7 cellular contexts compared by ENCODE assay signal in the genomic region with DNA sequence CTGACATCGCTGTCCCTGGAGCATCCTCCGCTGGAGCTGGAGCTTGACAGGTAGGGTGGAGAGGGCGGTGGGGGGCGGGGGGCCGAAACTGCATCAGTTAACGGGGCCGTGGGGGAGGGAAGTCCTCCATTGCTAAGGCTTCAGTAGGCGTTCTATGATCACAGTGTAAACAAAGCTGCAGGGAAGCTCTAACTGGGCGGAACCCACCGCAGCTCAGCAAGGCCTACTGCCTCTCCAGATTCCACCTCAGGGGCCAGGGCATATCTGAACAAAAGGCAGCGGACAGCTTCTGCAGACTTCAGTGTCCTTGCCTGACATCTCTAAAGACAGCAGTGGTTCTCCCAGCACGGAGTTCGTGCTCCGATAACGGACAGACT. TPM values are rescaled to one million over a fixed set of nuclear protein-coding genes. Genes with fewer than 3 reads are reported as not detected.
DNase-seq lines count a peak whose midpoint lies in the region; ATAC-seq and TF ChIP-seq lines count a peak whose summit lies in the region.
"Not testable (repeated sequence)": the region's sequence is repeated elsewhere in the genome, so short reads cannot be mapped to it uniquely, and the experiment has no call there.

No MANE protein-coding gene starts in this region.

- TF ChIP-seq POLR2A in esophagus muscularis mucosa (IDR thresholded peaks at IDR 0.05; ENCODE audit: low read depth): not testable (repeated sequence)

- H3K27ac Mint-ChIP-seq in CD4-positive, alpha-beta T cell; activated CD4-positive, alpha-beta T cell treated with anti-CD3 and anti-CD28 coated beads for 36 hours; memory B cell: not testable (repeated sequence)

- H3K4me1 Mint-ChIP-seq in CD4-positive, alpha-beta T cell (ENCODE audit: low read depth); activated CD4-positive, alpha-beta T cell treated with anti-CD3 and anti-CD28 coated beads for 36 hours: not testable (repeated sequence)
- peaks cover 14% of the 10 kb centered on the region for H3K4me1 Mint-ChIP-seq in memory B cell

- not testable (repeated sequence) for DNase-seq in CD4-positive, alpha-beta T cell; activated CD4-positive, alpha-beta T cell treated with anti-CD3 and anti-CD28 coated beads for 36 hours; astrocyte of the spinal cord (ENCODE audit: low read depth, low spot score); esophagus muscularis mucosa (ENCODE audit: extremely low spot score); memory B cell (ENCODE audit: low spot score in 2 of 2)

- H3K27ac ChIP-seq in CD4-positive, alpha-beta T cell (ENCODE audit: low read depth, low read length): not testable (repeated sequence)
- H3K27ac ChIP-seq in esophagus muscularis mucosa (replicated peaks in 1 of 4): peak overlapping the region in 1 of 4 donors; percentile 68
- peak overlapping the region in 1 of 21 experiments; percentile 65 for H3K27ac ChIP-seq in skin epidermis

- H3K36me3 Mint-ChIP-seq in CD4-positive, alpha-beta T cell (ENCODE audit: low read depth); activated CD4-positive, alpha-beta T cell treated with anti-CD3 and anti-CD28 coated beads for 36 hours (ENCODE audit: low read depth); memory B cell: not testable (repeated sequence)

- not testable (repeated sequence) for H3K9me3 ChIP-seq in CD4-positive, alpha-beta T cell (ENCODE audit: control insufficient read depth, low read length); esophagus muscularis mucosa

- not testable (repeated sequence) for H3K4me3 Mint-ChIP-seq in CD4-positive, alpha-beta T cell; activated CD4-positive, alpha-beta T cell treated with anti-CD3 and anti-CD28 coated beads for 36 hours; memory B cell

- not testable (repeated sequence) for H3K36me3 ChIP-seq in esophagus muscularis mucosa

- H3K4me3 ChIP-seq in astrocyte of the spinal cord (ENCODE audit: low read depth, low read length) (peak overlapping the region; percentile 27), esophagus muscularis mucosa (peak overlapping the region in 3 of 4 donors; percentile 47 to 67 (median 54)), skin epidermis (peak overlapping the region in 5 of 7 experiments; percentile 25 to 46 (median 39))

- ATAC-seq in CD4-positive, alpha-beta T cell (ENCODE audit: poor library complexity): peak; percentile 71
- ATAC-seq in HG02759 (IDR thresholded peaks at IDR 0.05; ENCODE audit: unreplicated experiment): peak; percentile 2
- peak; percentile 25 for ATAC-seq in activated CD4-positive, alpha-beta T cell treated with anti-CD3 and anti-CD28 coated beads for 36 hours
- peak; percentile 25 for ATAC-seq in memory B cell (ENCODE audit: low read depth)

- POLR2A ChIA-PET in CD4-positive, alpha-beta T cell (lab: Charles Lee); activated CD4-positive, alpha-beta T cell treated with anti-CD3 and anti-CD28 coated beads for 36 hours (lab: Charles Lee): not testable (repeated sequence)

- H3K27me3 Mint-ChIP-seq in CD4-positive, alpha-beta T cell; activated CD4-positive, alpha-beta T cell treated with anti-CD3 and anti-CD28 coated beads for 36 hours; memory B cell: not testable (repeated sequence)

- H3K4me1 ChIP-seq in esophagus muscularis mucosa: not testable (repeated sequence)

- H3K27me3 ChIP-seq in CD4-positive, alpha-beta T cell (ENCODE audit: control insufficient read depth, insufficient read depth, low read length); esophagus muscularis mucosa: not testable (repeated sequence)

- not testable (repeated sequence) for TF ChIP-seq EP300 in esophagus muscularis mucosa (IDR thresholded peaks at IDR 0.05)

- CTCF ChIA-PET in CD4-positive, alpha-beta T cell (lab: Charles Lee); activated CD4-positive, alpha-beta T cell treated with anti-CD3 and anti-CD28 coated beads for 36 hours (lab: Charles Lee): not testable (repeated sequence)

- intact Hi-C loops in CD4-positive, alpha-beta T cell (cut with DNase I, micrococcal nuclease): loop anchor here (10.0 kb wide), 2 partner anchors 125 to 325 kb away; a partner anchor contains a TSS
- intact Hi-C loops in activated CD4-positive, alpha-beta T cell treated with anti-CD3 and anti-CD28 coated beads for 36 hours (cut with DNase I, micrococcal nuclease); esophagus muscularis mucosa (cut with DNase I): not testable (repeated sequence)

- not testable (repeated sequence) for H3K9me3 Mint-ChIP-seq in CD4-positive, alpha-beta T cell; activated CD4-positive, alpha-beta T cell treated with anti-CD3 and anti-CD28 coated beads for 36 hours (ENCODE audit: low read depth); memory B cell

- WGBS in esophagus muscularis mucosa: 76% methylated on average over 9 of the region's 15 CpGs

- TF ChIP-seq CTCF in CD4-positive, alpha-beta T cell (IDR thresholded peaks at IDR 0.05); astrocyte of the spinal cord (IDR thresholded peaks at IDR 0.05; ENCODE audit: low read depth, low read length); esophagus muscularis mucosa (IDR thresholded peaks at IDR 0.05): not testable (repeated sequence)

- in situ Hi-C loops in astrocyte of the spinal cord (cut with HindIII; ENCODE audit: low sequenced_read_pairs): not testable (repeated sequence)

RNA-seq across cellular contexts. Expression of a gene that starts 16.7 kb away (rescaled TPM):
- 1 to 10 TPM; 6.6 to 6.7 TPM for total RNA-seq in CD4-positive, alpha-beta T cell
- total RNA-seq in activated CD4-positive, alpha-beta T cell treated with anti-CD3 and anti-CD28 coated beads for 36 hours: 10 to 100 TPM; 32.2 to 36.2 TPM
- total RNA-seq in esophagus muscularis mucosa: 10 to 100 TPM; 37.1 to 54.4 (median 46.3) TPM

RNA-seq across cellular contexts. Expression of a gene that starts 18.5 kb away (rescaled TPM):
- 1 to 10 TPM; 8.3 to 8.7 TPM for total RNA-seq in CD4-positive, alpha-beta T cell
- total RNA-seq in activated CD4-positive, alpha-beta T cell treated with anti-CD3 and anti-CD28 coated beads for 36 hours: 10 to 100 TPM; 27.5 to 27.6 TPM
- 10 to 100 TPM in 3 of 4 donors, 1 to 10 TPM in 1; 9.4 to 23.9 (median 21.1) TPM for total RNA-seq in esophagus muscularis mucosa

Comparison
In these comparisons a context has a peak if more than half of its experiments do, and no peak if none do; other contexts are left out.
1. ATAC-seq: peak in every context shown above with its lines; median percentile 71 in CD4-positive, alpha-beta T cell; 25 in activated CD4-positive, alpha-beta T cell treated with anti-CD3 and anti-CD28 coated beads for 36 hours; 25 in memory B cell; 2 in HG02759.
2. RNA of a gene that starts 16.7 kb away (total RNA-seq): 37.1 to 54.4 TPM in esophagus muscularis mucosa and 32.2 to 36.2 TPM in activated CD4-positive, alpha-beta T cell treated with anti-CD3 and anti-CD28 coated beads for 36 hours; 6.6 to 6.7 TPM in CD4-positive, alpha-beta T cell; every median in the first group is over 4 times any median in the second.
3. Peak in every context shown above with its lines, with median percentiles within 50 percentile points of each other: H3K4me3 ChIP-seq.